Comparison of ENCODE assay signal across 2 cellular contexts in the genomic region with DNA sequence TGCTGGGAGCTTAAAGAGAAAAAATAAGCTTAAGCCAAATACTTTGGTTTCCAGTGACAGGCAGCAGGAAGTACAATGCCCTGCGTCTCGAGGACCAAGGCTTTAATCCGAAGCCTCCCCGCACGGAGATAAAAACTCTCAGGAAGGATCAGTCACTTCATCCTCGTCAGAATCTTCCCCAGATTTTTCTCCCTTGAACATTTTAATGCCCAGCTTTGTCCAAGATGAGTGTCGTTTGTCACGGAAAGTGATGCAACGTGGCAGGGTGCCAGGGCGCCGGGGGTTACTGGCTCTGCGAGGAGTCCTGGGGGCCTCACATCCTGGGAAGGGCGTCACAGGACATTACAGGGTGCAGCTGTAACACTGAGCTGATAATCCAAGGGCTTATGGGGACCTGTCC.
TF ChIP-seq lines count a peak whose summit lies in the region.

No MANE protein-coding gene starts in this region.

TF ChIP-seq in SK-N-SH, 30 proteins besides CTCF, POLR2A, EP300 and RAD21 (continued from another document):
- TF ChIP-seq, protein P1, sequence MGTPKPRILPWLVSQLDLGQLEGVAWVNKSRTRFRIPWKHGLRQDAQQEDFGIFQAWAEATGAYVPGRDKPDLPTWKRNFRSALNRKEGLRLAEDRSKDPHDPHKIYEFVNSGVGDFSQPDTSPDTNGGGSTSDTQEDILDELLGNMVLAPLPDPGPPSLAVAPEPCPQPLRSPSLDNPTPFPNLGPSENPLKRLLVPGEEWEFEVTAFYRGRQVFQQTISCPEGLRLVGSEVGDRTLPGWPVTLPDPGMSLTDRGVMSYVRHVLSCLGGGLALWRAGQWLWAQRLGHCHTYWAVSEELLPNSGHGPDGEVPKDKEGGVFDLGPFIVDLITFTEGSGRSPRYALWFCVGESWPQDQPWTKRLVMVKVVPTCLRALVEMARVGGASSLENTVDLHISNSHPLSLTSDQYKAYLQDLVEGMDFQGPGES (IDR thresholded peaks at IDR 0.05; ENCODE audit: low read depth, low read length), result no peak

TF ChIP-seq in SK-N-SH treated with all-trans-retinoic acid at 6 μM for 48 hours, 23 proteins besides CTCF, POLR2A, EP300 and RAD21 (continued from another document):
- TF ChIP-seq, protein P2, sequence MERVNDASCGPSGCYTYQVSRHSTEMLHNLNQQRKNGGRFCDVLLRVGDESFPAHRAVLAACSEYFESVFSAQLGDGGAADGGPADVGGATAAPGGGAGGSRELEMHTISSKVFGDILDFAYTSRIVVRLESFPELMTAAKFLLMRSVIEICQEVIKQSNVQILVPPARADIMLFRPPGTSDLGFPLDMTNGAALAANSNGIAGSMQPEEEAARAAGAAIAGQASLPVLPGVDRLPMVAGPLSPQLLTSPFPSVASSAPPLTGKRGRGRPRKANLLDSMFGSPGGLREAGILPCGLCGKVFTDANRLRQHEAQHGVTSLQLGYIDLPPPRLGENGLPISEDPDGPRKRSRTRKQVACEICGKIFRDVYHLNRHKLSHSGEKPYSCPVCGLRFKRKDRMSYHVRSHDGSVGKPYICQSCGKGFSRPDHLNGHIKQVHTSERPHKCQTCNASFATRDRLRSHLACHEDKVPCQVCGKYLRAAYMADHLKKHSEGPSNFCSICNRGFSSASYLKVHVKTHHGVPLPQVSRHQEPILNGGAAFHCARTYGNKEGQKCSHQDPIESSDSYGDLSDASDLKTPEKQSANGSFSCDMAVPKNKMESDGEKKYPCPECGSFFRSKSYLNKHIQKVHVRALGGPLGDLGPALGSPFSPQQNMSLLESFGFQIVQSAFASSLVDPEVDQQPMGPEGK (CRISPR knock-in tag; IDR thresholded peaks at IDR 0.05; ENCODE audit: borderline replicate concordance), result no peak
- TF ChIP-seq ARNTL (CRISPR knock-in tag; IDR thresholded peaks at IDR 0.05; ENCODE audit: borderline replicate concordance, low read depth) (no peak), ZC3H10 (CRISPR knock-in tag; IDR thresholded peaks at IDR 0.05) (no peak), ZNF70 (CRISPR knock-in tag; IDR thresholded peaks at IDR 0.05) (no peak)
- TF ChIP-seq, protein P3, sequence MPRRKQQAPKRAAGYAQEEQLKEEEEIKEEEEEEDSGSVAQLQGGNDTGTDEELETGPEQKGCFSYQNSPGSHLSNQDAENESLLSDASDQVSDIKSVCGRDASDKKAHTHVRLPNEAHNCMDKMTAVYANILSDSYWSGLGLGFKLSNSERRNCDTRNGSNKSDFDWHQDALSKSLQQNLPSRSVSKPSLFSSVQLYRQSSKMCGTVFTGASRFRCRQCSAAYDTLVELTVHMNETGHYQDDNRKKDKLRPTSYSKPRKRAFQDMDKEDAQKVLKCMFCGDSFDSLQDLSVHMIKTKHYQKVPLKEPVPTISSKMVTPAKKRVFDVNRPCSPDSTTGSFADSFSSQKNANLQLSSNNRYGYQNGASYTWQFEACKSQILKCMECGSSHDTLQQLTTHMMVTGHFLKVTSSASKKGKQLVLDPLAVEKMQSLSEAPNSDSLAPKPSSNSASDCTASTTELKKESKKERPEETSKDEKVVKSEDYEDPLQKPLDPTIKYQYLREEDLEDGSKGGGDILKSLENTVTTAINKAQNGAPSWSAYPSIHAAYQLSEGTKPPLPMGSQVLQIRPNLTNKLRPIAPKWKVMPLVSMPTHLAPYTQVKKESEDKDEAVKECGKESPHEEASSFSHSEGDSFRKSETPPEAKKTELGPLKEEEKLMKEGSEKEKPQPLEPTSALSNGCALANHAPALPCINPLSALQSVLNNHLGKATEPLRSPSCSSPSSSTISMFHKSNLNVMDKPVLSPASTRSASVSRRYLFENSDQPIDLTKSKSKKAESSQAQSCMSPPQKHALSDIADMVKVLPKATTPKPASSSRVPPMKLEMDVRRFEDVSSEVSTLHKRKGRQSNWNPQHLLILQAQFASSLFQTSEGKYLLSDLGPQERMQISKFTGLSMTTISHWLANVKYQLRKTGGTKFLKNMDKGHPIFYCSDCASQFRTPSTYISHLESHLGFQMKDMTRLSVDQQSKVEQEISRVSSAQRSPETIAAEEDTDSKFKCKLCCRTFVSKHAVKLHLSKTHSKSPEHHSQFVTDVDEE (CRISPR knock-in tag; IDR thresholded peaks at IDR 0.05), result no peak
